ENCODE assay signal across 19 cellular contexts in the genomic region with DNA sequence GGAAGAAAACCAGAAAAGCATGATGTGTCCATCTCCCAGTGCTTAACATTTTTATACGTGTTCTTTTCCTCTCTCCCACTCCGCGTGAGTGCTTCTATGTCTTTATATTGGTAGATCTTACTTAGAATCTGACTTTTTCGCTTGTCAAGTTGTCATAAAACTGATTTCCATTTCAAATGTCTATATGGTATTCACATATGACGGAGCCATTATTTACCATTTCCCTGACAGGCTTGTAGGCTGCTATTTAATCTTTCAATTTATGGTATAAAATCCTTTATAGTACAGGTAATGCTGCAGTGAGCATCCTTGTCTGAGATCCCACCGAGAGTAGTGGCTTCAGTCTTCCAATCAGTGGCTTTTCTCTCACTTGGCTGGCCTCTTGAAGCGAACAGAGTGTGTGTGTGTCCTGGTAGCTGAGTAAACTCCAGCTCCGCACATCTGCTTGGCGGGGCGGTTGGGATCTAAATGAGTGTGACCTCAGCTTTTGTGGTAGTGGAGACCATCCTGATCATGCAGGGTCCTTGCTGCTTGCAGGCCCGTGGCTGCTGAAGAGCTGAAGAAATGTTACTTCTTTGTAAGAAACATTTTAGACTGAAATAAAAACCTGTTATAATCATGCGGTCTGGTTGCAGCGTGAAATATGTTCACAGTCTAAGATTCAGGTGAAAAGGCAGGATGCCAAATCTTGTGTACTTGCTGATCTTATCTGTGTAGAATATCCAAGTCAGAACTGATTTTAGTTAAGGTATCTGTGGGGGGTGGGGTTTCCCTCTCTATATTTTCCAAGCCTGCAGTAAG. TPM values are rescaled to one million over a fixed set of nuclear protein-coding genes. Genes with fewer than 3 reads are reported as not detected.
DNase-seq lines count a peak whose midpoint lies in the region; ATAC-seq and TF ChIP-seq lines count a peak whose summit lies in the region.
"Had no signal": no experiment of that assay in that cellular context is flagged by ENCODE, and none has a peak within 500 bp of the region (broad histone marks: within the 10 kb centered on the region; RNA-seq: fewer than 3 reads in every experiment).

No MANE protein-coding gene starts in this region.

- peaks cover 61% of the 10 kb centered on the region for H3K79me1 ChIP-seq in mesendoderm (ENCODE audit: low read length)

- H3K4me3 ChIP-seq in CD4-positive, CD25-positive, alpha-beta regulatory T cell (ENCODE audit: low read depth, low read length), result no peak overlapping the region
- H3K4me3 ChIP-seq in GM23338, result no peak overlapping the region
- H3K4me3 ChIP-seq in mesendoderm (ENCODE audit: low read length), result no peak overlapping the region
- H3K4me3 ChIP-seq: pancreas, suprapubic skin had no signal

- H3K4me1 Mint-ChIP-seq in CD4-positive, CD25-positive, alpha-beta regulatory T cell, result peaks cover 33 to 99% (median 81%) of the 10 kb centered on the region in 4 donors
- peaks cover 80% of the 10 kb centered on the region for H3K4me1 Mint-ChIP-seq in GM23338
- peaks cover 98% of the 10 kb centered on the region for H3K4me1 Mint-ChIP-seq in activated CD4-positive, alpha-beta memory T cell treated with anti-CD3 and anti-CD28 coated beads, Interleukin-2, amount 10 ng/mL, durations not matched to agents 7 days and 5 days

- TF ChIP-seq CTCF in GM23338 (conservative IDR thresholded peaks at IDR 0.05; ENCODE audit: low read depth in 2 of 2), result no peak

- no CpG with 5 or more reads among the region's 13 CpGs for WGBS in mesendoderm (ENCODE audit: extremely low coverage, insufficient coverage, low lambda C conversion rate)

- no peak overlapping the region for H2AFZ ChIP-seq in GM23338

- no peak overlapping the region for H3K27ac ChIP-seq in CD4-positive, CD25-positive, alpha-beta regulatory T cell (ENCODE audit: insufficient read depth, low read length, poor library complexity, severe bottlenecking)
- no peak overlapping the region for H3K27ac ChIP-seq in GM23338 (ENCODE audit: low read depth)
- no peak overlapping the region for H3K27ac ChIP-seq in mesendoderm (ENCODE audit: low read depth, low read length)
- H3K27ac ChIP-seq: pancreas, suprapubic skin had no signal

- H3K9ac ChIP-seq in mesendoderm (ENCODE audit: low read length), result no peak overlapping the region

- no peaks in the 10 kb centered on the region for H3K9me2 ChIP-seq in GM23338 (ENCODE audit: insufficient read depth)

- no peak overlapping the region for H4K5ac ChIP-seq in mesendoderm (ENCODE audit: low read length)

- no peaks in the 10 kb centered on the region for H3K9me3 Mint-ChIP-seq in CD4-positive, CD25-positive, alpha-beta regulatory T cell
- H3K9me3 Mint-ChIP-seq in GM23338, result no peaks in the 10 kb centered on the region
- no peaks in the 10 kb centered on the region for H3K9me3 Mint-ChIP-seq in activated CD4-positive, alpha-beta memory T cell treated with anti-CD3 and anti-CD28 coated beads, Interleukin-2, amount 10 ng/mL, durations not matched to agents 7 days and 5 days

- no peak overlapping the region for H3K4ac ChIP-seq in mesendoderm (ENCODE audit: low read depth, low read length)

- peaks cover 27% of the 10 kb centered on the region; the same call in 1 of the 2 replicates for H4K20me1 ChIP-seq in GM23338 (replicated peaks; ENCODE audit: insufficient read depth)

- H3K4me1 ChIP-seq in CD4-positive, CD25-positive, alpha-beta regulatory T cell (ENCODE audit: control insufficient read depth, insufficient read depth, low read length, poor library complexity, severe bottlenecking), result peaks cover 87% of the 10 kb centered on the region
- H3K4me1 ChIP-seq in GM23338 (ENCODE audit: insufficient read depth) (peaks cover 39% of the 10 kb centered on the region), mesendoderm (ENCODE audit: control insufficient read depth, low read depth, low read length) (peaks cover 20% of the 10 kb centered on the region)

- H3F3A ChIP-seq in GM23338 (replicated peaks; ENCODE audit: low read depth), result no peaks in the 10 kb centered on the region

- ATAC-seq in CD4-positive, CD25-positive, alpha-beta regulatory T cell (ENCODE audit: low read depth in 2 of 2), result no peak
- ATAC-seq in GM23338 (no peak), GM19463 (IDR thresholded peaks at IDR 0.05; ENCODE audit: unreplicated experiment) (no peak), HG03139 (IDR thresholded peaks at IDR 0.05; ENCODE audit: unreplicated experiment) (no peak)

- no peak overlapping the region for H2BK5ac ChIP-seq in mesendoderm (ENCODE audit: low read length)

- peak overlapping the region; percentile 38 for H3K23ac ChIP-seq in mesendoderm (ENCODE audit: low read length)

- H3K4me2 ChIP-seq in GM23338 (peak overlapping the region; percentile 53), mesendoderm (ENCODE audit: low read length) (no peak overlapping the region)

- no peak overlapping the region for H3K18ac ChIP-seq in mesendoderm (ENCODE audit: low read length)

- no peak overlapping the region for H4K8ac ChIP-seq in mesendoderm (ENCODE audit: low read depth, low read length)

- H3K79me2 ChIP-seq in GM23338 (replicated peaks; ENCODE audit: insufficient read depth), result peaks cover 70% of the 10 kb centered on the region
- peaks cover 84% of the 10 kb centered on the region for H3K79me2 ChIP-seq in mesendoderm (ENCODE audit: control insufficient read depth, insufficient read depth, low read length)

- CTCF ChIA-PET in activated CD4-positive, alpha-beta memory T cell treated with anti-CD3 and anti-CD28 coated beads, Interleukin-2, amount 10 ng/mL, durations not matched to agents 7 days and 5 days (lab: Charles Lee), result interaction anchor here (1.1 to 1.4 kb wide), 3 partner anchors 9 to 38 kb away, joined by 3 read pairs; no protein-coding TSS in a partner anchor

- no peak overlapping the region for H2BK15ac ChIP-seq in mesendoderm (replicated peaks; ENCODE audit: low read depth)

- peak overlapping the region; percentile 4 to 86 (median 65) for H3K27ac Mint-ChIP-seq in CD4-positive, CD25-positive, alpha-beta regulatory T cell
- H3K27ac Mint-ChIP-seq in GM23338, result peak overlapping the region; percentile 68
- peak overlapping the region; percentile 75 for H3K27ac Mint-ChIP-seq in activated CD4-positive, alpha-beta memory T cell treated with anti-CD3 and anti-CD28 coated beads, Interleukin-2, amount 10 ng/mL, durations not matched to agents 7 days and 5 days
- H3K27ac Mint-ChIP-seq: B cell had no signal

- no peaks in the 10 kb centered on the region for H3K36me3 Mint-ChIP-seq in CD4-positive, CD25-positive, alpha-beta regulatory T cell
- H3K36me3 Mint-ChIP-seq in GM23338 (ENCODE audit: low read depth), result no peaks in the 10 kb centered on the region
- peaks cover 40% of the 10 kb centered on the region for H3K36me3 Mint-ChIP-seq in activated CD4-positive, alpha-beta memory T cell treated with anti-CD3 and anti-CD28 coated beads, Interleukin-2, amount 10 ng/mL, durations not matched to agents 7 days and 5 days (ENCODE audit: low read depth)

- peak overlapping the region in 3 of 4 donors; percentile 25 to 40 (median 40) for H3K4me3 Mint-ChIP-seq in CD4-positive, CD25-positive, alpha-beta regulatory T cell
- 0 out of 3 replicates have a peak overlapping the region, but pooled peaks have one; percentile 9 for H3K4me3 Mint-ChIP-seq in GM23338
- H3K4me3 Mint-ChIP-seq in activated CD4-positive, alpha-beta memory T cell treated with anti-CD3 and anti-CD28 coated beads, Interleukin-2, amount 10 ng/mL, durations not matched to agents 7 days and 5 days, result peak overlapping the region; percentile 16
- H3K4me3 Mint-ChIP-seq: B cell had no signal

- H3K36me3 ChIP-seq in CD4-positive, CD25-positive, alpha-beta regulatory T cell (ENCODE audit: control insufficient read depth, insufficient read depth, low read length), result no peaks in the 10 kb centered on the region
- H3K36me3 ChIP-seq in GM23338 (ENCODE audit: insufficient read depth) (no peaks in the 10 kb centered on the region), mesendoderm (ENCODE audit: control insufficient read depth, insufficient read depth, low read length) (no peaks in the 10 kb centered on the region)
- H3K36me3 ChIP-seq: pancreas, suprapubic skin had no signal

- DNase-seq in CD4-positive, CD25-positive, alpha-beta regulatory T cell, result no peak
- DNase-seq in GM23338 (ENCODE audit: low spot score) (no peak), mesendoderm (no peak), DMS53 (lab: John Stamatoyannopoulos, UW) (no peak), SKM-1 (lab: John Stamatoyannopoulos, UW; ENCODE audit: unreplicated experiment) (no peak)
- no peak for DNase-seq in activated CD4-positive, alpha-beta memory T cell treated with anti-CD3 and anti-CD28 coated beads, Interleukin-2, amount 10 ng/mL, durations not matched to agents 7 days and 5 days
- DNase-seq: amniotic stem cell, DND-41, glutamatergic neuron, HCEC 1CT, Karpas-422, NCI-H1694, NCI-H69, T1000 had no signal

- H2BK120ac ChIP-seq in mesendoderm (ENCODE audit: low read depth, low read length), result no peak overlapping the region

- no peaks in the 10 kb centered on the region for H3K27me3 ChIP-seq in CD4-positive, CD25-positive, alpha-beta regulatory T cell (ENCODE audit: control insufficient read depth, insufficient read depth, low read length)
- H3K27me3 ChIP-seq in GM23338 (ENCODE audit: insufficient read depth), result no peaks in the 10 kb centered on the region
- no peaks in the 10 kb centered on the region for H3K27me3 ChIP-seq in mesendoderm (ENCODE audit: insufficient read depth, low read length, poor library complexity)
- H3K27me3 ChIP-seq: pancreas, suprapubic skin had no signal

- H2AK5ac ChIP-seq in mesendoderm (ENCODE audit: low read length), result no peak overlapping the region

- no peaks in the 10 kb centered on the region for H3K9me3 ChIP-seq in CD4-positive, CD25-positive, alpha-beta regulatory T cell (ENCODE audit: control insufficient read depth in 2 of 2, low read length in 2 of 2)
- H3K9me3 ChIP-seq: pancreas, suprapubic skin had no signal

- POLR2A ChIA-PET in activated CD4-positive, alpha-beta memory T cell treated with anti-CD3 and anti-CD28 coated beads, Interleukin-2, amount 10 ng/mL, durations not matched to agents 7 days and 5 days (lab: Charles Lee), result interaction anchor here (1.0 to 16.5 kb wide), 6 partner anchors 10 to 40 kb away, joined by 3 to 500 read pairs (median 8); partner anchors contain the start of gene INPP4A

- no peak overlapping the region for H3K56ac ChIP-seq in mesendoderm (ENCODE audit: low read length)

- no peaks in the 10 kb centered on the region for H3K27me3 Mint-ChIP-seq in CD4-positive, CD25-positive, alpha-beta regulatory T cell
- peaks cover 4% of the 10 kb centered on the region for H3K27me3 Mint-ChIP-seq in GM23338 (ENCODE audit: insufficient read depth, low read depth, poor library complexity)
- H3K27me3 Mint-ChIP-seq in activated CD4-positive, alpha-beta memory T cell treated with anti-CD3 and anti-CD28 coated beads, Interleukin-2, amount 10 ng/mL, durations not matched to agents 7 days and 5 days, result no peaks in the 10 kb centered on the region
- H3K27me3 Mint-ChIP-seq: B cell had no signal

RNA-seq across cellular contexts. Expression of gene INPP4A, which starts 40.2 kb away (rescaled TPM):
- total RNA-seq in CD4-positive, CD25-positive, alpha-beta regulatory T cell, result 106 TPM
- 10 to 100 TPM; 27.9 to 36.3 (median 30.7) TPM for polyA plus RNA-seq in CD4-positive, CD25-positive, alpha-beta regulatory T cell
- total RNA-seq in GM23338 (2014; rRNA removed; shearing (Covaris generic)), result 36.9 and 42.3 TPM in 2 replicates
- polyA plus RNA-seq in GM23338 (2016; fragmentation: Nextera tagmentation; extraction: Ambion mirVana), result 6.5 and 8.5 TPM in 2 replicates
- 100 to 1,000 TPM; 123 to 127 TPM for total RNA-seq in activated CD4-positive, alpha-beta memory T cell treated with anti-CD3 and anti-CD28 coated beads, Interleukin-2, amount 10 ng/mL, durations not matched to agents 7 days and 5 days
- 11.4 TPM for polyA plus RNA-seq in mesendoderm (2013, experiment 1 of 2)
- polyA plus RNA-seq in mesendoderm (2013, experiment 2 of 2), result 10.8 TPM
